ENCODE assay signal across 8 cellular contexts in genomic region chr5:4941957-4942830, GRCh38.
DNase-seq lines count a peak whose midpoint lies in the region; ATAC-seq and TF ChIP-seq lines count a peak whose summit lies in the region.

No MANE protein-coding gene starts in this region.

- peak; percentile 38 for TF ChIP-seq CTCF in choroid plexus epithelial cell (conservative IDR thresholded peaks at IDR 0.05; ENCODE audit: low read depth, low read length)
- peak in 1 of 3 donors; percentile 10 for TF ChIP-seq CTCF in omental fat pad (IDR thresholded peaks at IDR 0.05)

- DNase-seq in NCI-H345 treated with DMSO at 0.1 percent for 48 hours (lab: John Stamatoyannopoulos, UW; ENCODE audit: unreplicated experiment) (peak; percentile 28), NCI-H345 (lab: John Stamatoyannopoulos, UW) (no peak), HT-29 (ENCODE audit: low spot score) (peak; percentile 15), choroid plexus epithelial cell (ENCODE audit: low read depth) (no peak), omental fat pad (ENCODE audit: low spot score) (no peak), NCI-H2107 (lab: John Stamatoyannopoulos, UW) (no peak), NCI-H2107 treated with DMSO at 0.1 percent for 48 hours (lab: John Stamatoyannopoulos, UW; ENCODE audit: unreplicated experiment) (no peak)

- ATAC-seq in omental fat pad (ENCODE audit: low FRiP score) (peak; percentile 60), GM19351 (IDR thresholded peaks at IDR 0.05; ENCODE audit: unreplicated experiment) (no peak)

- no peak overlapping the region for H3K4me3 ChIP-seq in choroid plexus epithelial cell (ENCODE audit: low read depth, low read length)

Comparison
In these comparisons a context has a peak if more than half of its experiments do, and no peak if none do; other contexts are left out.
1. DNase-seq: peak in NCI-H345 treated with DMSO at 0.1 percent for 48 hours (single experiment) and HT-29 (single experiment); none in NCI-H345 (single experiment), choroid plexus epithelial cell (single experiment), omental fat pad (single experiment), NCI-H2107 (single experiment) and NCI-H2107 treated with DMSO at 0.1 percent for 48 hours (single experiment).